In genomic region chr16:10619271-10619849, GRCh38 we compare ENCODE assay signal across 10 cellular contexts. TPM values are rescaled to one million over a fixed set of nuclear protein-coding genes. Genes with fewer than 3 reads are reported as not detected.
DNase-seq lines count a peak whose midpoint lies in the region; ATAC-seq and TF ChIP-seq lines count a peak whose summit lies in the region.
"Had no signal": no experiment of that assay in that cellular context is flagged by ENCODE, and none has a peak within 500 bp of the region (broad histone marks: within the 10 kb centered on the region; RNA-seq: fewer than 3 reads in every experiment).

No MANE protein-coding gene starts in this region.

- no peaks in the 10 kb centered on the region for H3K36me3 Mint-ChIP-seq in natural killer cell

- H3K4me3 Mint-ChIP-seq in natural killer cell: no peak overlapping the region
- H3K4me3 Mint-ChIP-seq: T-helper 1 cell treated with Interleukin-12 subunit alpha and Interleukin-12 subunit beta and Interleukin-4 antibody, amounts not matched to agents 30 μg/mL and 1 μg/mL, for 36 hours had no signal

- peaks cover 5% of the 10 kb centered on the region for H3K4me1 ChIP-seq in prostate gland (replicated peaks)

- peaks cover 0 to 8% of the 10 kb centered on the region in 2 donors for H3K4me1 Mint-ChIP-seq in natural killer cell

- no peak for TF ChIP-seq POLR2A in prostate gland (IDR thresholded peaks at IDR 0.05)

- DNase-seq in D341Med (ENCODE audit: low spot score) (peak; percentile 65), NCI-H2227 (lab: John Stamatoyannopoulos, UW; ENCODE audit: unreplicated experiment) (peak; percentile 24), prostate gland (ENCODE audit: low spot score) (peak; percentile 21), midbrain (lab: John Stamatoyannopoulos, UW) (no peak), natural killer cell (no peak), NK-92 (lab: John Stamatoyannopoulos, UW; ENCODE audit: unreplicated experiment) (no peak)

- TF ChIP-seq CTCF in prostate gland (IDR thresholded peaks at IDR 0.05): no peak
- TF ChIP-seq CTCF in natural killer cell (IDR thresholded peaks at IDR 0.05): no peak

- no peaks in the 10 kb centered on the region for H3K9me3 Mint-ChIP-seq in natural killer cell
- H3K9me3 Mint-ChIP-seq: T-helper 1 cell treated with Interleukin-12 subunit alpha and Interleukin-12 subunit beta and Interleukin-4 antibody, amounts not matched to agents 30 μg/mL and 1 μg/mL, for 36 hours had no signal

- WGBS in prostate gland: 24% methylated on average over 25 of the region's 25 CpGs

- no peaks in the 10 kb centered on the region for H3K9me3 ChIP-seq in prostate gland
- H3K9me3 ChIP-seq: neutrophil had no signal

- no peak overlapping the region for H3K4me3 ChIP-seq in prostate gland

- peak; percentile 67 for ATAC-seq in esophagus mucosa
- no peak for ATAC-seq in natural killer cell
- no peak for ATAC-seq in GM18498 (IDR thresholded peaks at IDR 0.05; ENCODE audit: unreplicated experiment)

- intact Hi-C loops in prostate gland (cut with DNase I): no loop called here
- intact Hi-C loops in natural killer cell (cut with micrococcal nuclease): no loop called here

- H3K27me3 ChIP-seq in prostate gland (replicated peaks; ENCODE audit: insufficient read depth): no peaks in the 10 kb centered on the region

- H3K27me3 Mint-ChIP-seq in natural killer cell (ENCODE audit: low read depth in 2 of 2): peaks cover 19 to 22% of the 10 kb centered on the region in 2 donors

- H3K36me3 ChIP-seq in prostate gland: no peaks in the 10 kb centered on the region
- H3K36me3 ChIP-seq: neutrophil had no signal

- H3K27ac ChIP-seq in prostate gland: no peak overlapping the region
- H3K27ac ChIP-seq: neutrophil had no signal

- no peak overlapping the region for H3K27ac Mint-ChIP-seq in natural killer cell
- H3K27ac Mint-ChIP-seq: T-helper 1 cell treated with Interleukin-12 subunit alpha and Interleukin-12 subunit beta and Interleukin-4 antibody, amounts not matched to agents 30 μg/mL and 1 μg/mL, for 36 hours had no signal

RNA-seq across cellular contexts. Expression of gene EMP2, which starts 39.0 kb away (rescaled TPM):
- total RNA-seq in esophagus mucosa (208 TPM), prostate gland (10 to 100 TPM; 40.8 to 87.2 TPM), natural killer cell (not detected)

Comparison
In these comparisons a context has a peak if more than half of its experiments do, and no peak if none do; other contexts are left out.
1. DNase-seq: peak in D341Med (single experiment), NCI-H2227 (single experiment) and prostate gland (single experiment); none in midbrain (single experiment), natural killer cell (single experiment) and NK-92 (single experiment).
2. RNA of gene EMP2, which starts 39.0 kb away (total RNA-seq): 208 TPM in esophagus mucosa (single experiment) and 40.8 to 87.2 TPM in prostate gland; not detected in natural killer cell; every median in the first group is over 10 times any median in the second.